ENCODE assay signal across 17 cellular contexts in the genomic region with DNA sequence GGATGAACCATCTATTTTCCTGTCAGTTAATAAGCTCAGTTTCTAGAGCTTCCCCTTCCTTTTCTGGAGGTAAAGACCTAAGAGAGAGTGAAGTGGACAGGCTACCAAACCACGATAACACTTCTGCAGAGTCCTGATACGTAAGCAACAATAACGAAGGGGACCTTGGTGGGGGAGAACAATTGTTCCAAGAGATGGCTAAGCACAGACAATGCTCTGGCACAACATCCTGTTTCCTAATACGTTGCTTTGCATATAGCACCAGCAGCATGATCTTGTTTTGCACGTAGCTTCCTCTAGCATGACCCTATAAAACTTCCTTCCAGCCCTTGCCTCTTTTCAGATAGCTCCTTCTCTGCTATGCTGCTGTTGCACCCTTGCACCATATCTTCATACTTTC.
DNase-seq lines count a peak whose midpoint lies in the region; ATAC-seq lines count a peak whose summit lies in the region.
"Had no signal": no experiment of that assay in that cellular context is flagged by ENCODE, and none has a peak within 500 bp of the region (broad histone marks: within the 10 kb centered on the region; RNA-seq: fewer than 3 reads in every experiment).

No MANE protein-coding gene starts in this region.

- peak; percentile 9 for DNase-seq in NOMO-1 treated with DMSO at 0.1 percent for 48 hours (lab: John Stamatoyannopoulos, UW; ENCODE audit: unreplicated experiment)
- no peak for DNase-seq in NOMO-1 treated with dmso at 0.1 percent for 144 hours (lab: John Stamatoyannopoulos, UW; ENCODE audit: unreplicated experiment)
- DNase-seq in MV-4-11 (lab: John Stamatoyannopoulos, UW), result peak; percentile 7
- no peak for DNase-seq in NCI-H2196 (lab: John Stamatoyannopoulos, UW; ENCODE audit: unreplicated experiment)
- DNase-seq in HK-2 (ENCODE audit: unreplicated experiment), result no peak
- no peak for DNase-seq in inferior parietal cortex (ENCODE audit: extremely low spot score)
- DNase-seq in amygdala (lab: John Stamatoyannopoulos, UW), result no peak
- DNase-seq: 8988T; activated CD8-positive, alpha-beta memory T cell treated with anti-CD3 and anti-CD28 coated beads, Interleukin-2, amount 50 U/mL, for 4 hours; CD4-positive, alpha-beta memory T cell; H7; KG1; NCI-H1930; NCI-H69; pancreas had no signal

- peak; percentile 68 for ATAC-seq in HG02943 (IDR thresholded peaks at IDR 0.05; ENCODE audit: low read depth, unreplicated experiment)
- ATAC-seq: activated naive CD4-positive, alpha-beta T cell treated with anti-CD3 and anti-CD28 coated beads, Interleukin-2, amount 50 U/mL, for 72 hours; pancreas had no signal

Comparison
In these comparisons a context has a peak if more than half of its experiments do, and no peak if none do; other contexts are left out.
1. DNase-seq: peak in NOMO-1 treated with DMSO at 0.1 percent for 48 hours (single experiment) and MV-4-11 (single experiment); none in NOMO-1 treated with dmso at 0.1 percent for 144 hours (single experiment), NCI-H2196 (single experiment), HK-2 (single experiment), inferior parietal cortex (single experiment) and amygdala (0 of 56).